ENCODE assay signal across 7 cellular contexts in the genomic region with DNA sequence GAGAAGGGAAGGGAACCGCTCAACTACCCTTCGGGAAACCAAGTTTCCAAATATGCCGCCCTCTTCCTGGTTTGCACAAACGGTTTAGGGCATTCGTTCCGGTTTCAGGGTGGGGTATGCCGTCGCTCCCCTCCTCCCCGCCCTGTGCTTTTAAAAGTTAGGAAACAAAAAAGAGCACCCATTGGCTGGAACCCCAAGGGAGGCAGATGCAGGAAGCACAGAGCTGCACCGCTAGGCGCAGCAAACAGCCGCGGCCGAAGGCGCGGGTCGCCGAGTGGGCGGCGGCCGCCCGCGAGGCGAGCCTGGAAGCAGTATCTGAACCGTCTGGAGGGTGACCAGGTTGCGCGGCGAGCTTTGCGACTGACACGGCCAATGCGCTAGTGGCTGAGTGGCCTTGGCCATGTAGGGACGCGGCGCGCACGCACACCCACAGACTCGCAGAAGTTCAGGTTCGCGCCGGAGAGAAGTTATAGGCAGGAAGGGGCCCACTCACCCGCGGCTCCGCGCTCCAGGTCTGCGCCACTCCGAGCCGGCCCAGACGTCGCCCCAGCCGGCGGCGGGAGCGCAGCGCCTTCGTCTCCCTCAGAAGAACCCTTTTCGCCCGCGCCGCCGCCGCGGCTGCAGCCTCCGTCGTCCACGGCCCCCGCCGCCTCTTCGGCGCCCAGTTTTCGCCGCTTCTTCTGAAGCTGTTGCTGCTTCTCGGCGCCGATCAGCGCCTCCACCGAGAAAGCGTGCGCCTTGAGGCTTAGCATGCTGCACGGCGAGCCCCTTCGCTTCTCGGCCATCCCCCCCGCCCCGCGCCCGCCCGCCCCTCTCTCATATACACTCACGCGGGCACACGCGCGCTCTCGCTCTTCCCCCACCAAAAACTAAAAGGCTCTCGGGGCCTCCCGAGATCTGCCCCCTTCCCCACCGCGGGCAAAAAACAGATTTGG. TPM values are rescaled to one million over a fixed set of nuclear protein-coding genes. Genes with fewer than 3 reads are reported as not detected.
DNase-seq lines count a peak whose midpoint lies in the region; ATAC-seq and TF ChIP-seq lines count a peak whose summit lies in the region.

No MANE protein-coding gene starts in this region.

- H3K27ac Mint-ChIP-seq in activated B cell treated with CpG ODN at 0.5 μM for 24 hours = no peak overlapping the region

- H3K27ac ChIP-seq in heart left ventricle = peak overlapping the region; percentile 61 to 91 (median 84)

- POLR2A ChIA-PET in activated B cell treated with CpG ODN at 0.5 μM for 24 hours (lab: Charles Lee) = no interaction called here

- CTCF ChIA-PET in activated B cell treated with CpG ODN at 0.5 μM for 24 hours (lab: Charles Lee) = no interaction called here

- no peaks in the 10 kb centered on the region for H3K36me3 ChIP-seq in heart left ventricle

- H3K9me3 ChIP-seq in heart left ventricle = no peaks in the 10 kb centered on the region

- TF ChIP-seq POLR2A in heart left ventricle (IDR thresholded peaks at IDR 0.05) = peak in 1 of 2 donors; percentile 25

- H3K4me1 Mint-ChIP-seq in activated B cell treated with CpG ODN at 0.5 μM for 24 hours = peaks cover 12% of the 10 kb centered on the region

- H3K4me3 Mint-ChIP-seq in activated B cell treated with CpG ODN at 0.5 μM for 24 hours = peak overlapping the region; percentile 33

- H3K4me1 ChIP-seq in heart left ventricle = peaks cover 0 to 19% (median 0%) of the 10 kb centered on the region in 12 donors

- peaks cover 2% of the 10 kb centered on the region for H3K36me3 Mint-ChIP-seq in activated B cell treated with CpG ODN at 0.5 μM for 24 hours (ENCODE audit: low read depth)

- ATAC-seq in activated B cell treated with CpG ODN at 0.5 μM for 24 hours (ENCODE audit: low read depth) (no peak), heart left ventricle (peak in 3 of 4 donors; percentile 20 to 59 (median 57))

- DNase-seq in HS-5 (ENCODE audit: low read depth) (peak; percentile 81), activated B cell treated with CpG ODN at 0.5 μM for 24 hours (no peak), heart left ventricle (peak in 4 of 5 donors; percentile 32 to 77 (median 64)), retina (peak; percentile 81), cerebellar cortex (ENCODE audit: low spot score) (no peak), putamen (ENCODE audit: low spot score) (no peak), NAMALWA (ENCODE audit: low spot score) (no peak)

- 1 to 2% (median 1%) methylated on average over 35 to 97 of the region's 97 CpGs for WGBS in heart left ventricle, 4 donors

- TF ChIP-seq CTCF in activated B cell treated with CpG ODN at 0.5 μM for 24 hours (IDR thresholded peaks at IDR 0.05) (no peak), heart left ventricle (IDR thresholded peaks at IDR 0.05) (peak in 1 of 12 donors; percentile 7)

- intact Hi-C loops in activated B cell treated with CpG ODN at 0.5 μM for 24 hours (cut with micrococcal nuclease) (loop anchor here (10.0 kb wide), 1 partner anchor 879 kb away; no protein-coding TSS in a partner anchor), heart left ventricle (cut with DNase I) (loop anchor here in 2 of 10 donors (10.0 kb wide), 2 partner anchors 119 to 339 kb away; no protein-coding TSS in a partner anchor)

- H3K4me3 ChIP-seq in heart left ventricle = peak overlapping the region; percentile 20 to 75 (median 62)

- H3K9me3 Mint-ChIP-seq in activated B cell treated with CpG ODN at 0.5 μM for 24 hours = no peaks in the 10 kb centered on the region

- peaks cover 54% of the 10 kb centered on the region for H3K27me3 Mint-ChIP-seq in activated B cell treated with CpG ODN at 0.5 μM for 24 hours

- H3K27me3 ChIP-seq in heart left ventricle = peaks cover 9 to 93% (median 70%) of the 10 kb centered on the region in 9 donors

RNA-seq across cellular contexts. Expression of gene TBX18, which starts 0.7 kb away (rescaled TPM):
- total RNA-seq in activated B cell treated with CpG ODN at 0.5 μM for 24 hours = not detected in 2 replicates
- 10 to 100 TPM in 1 of 9 donors, 1 to 10 TPM in 8; 1.3 to 14.9 (median 3.8) TPM for total RNA-seq in heart left ventricle
- 1 to 10 TPM; 1.7 to 2.1 TPM for polyA plus RNA-seq in heart left ventricle

Comparison
In these comparisons a context has a peak if more than half of its experiments do, and no peak if none do; other contexts are left out.
1. DNase-seq: peak in HS-5 (single experiment), heart left ventricle (4 of 5) and retina (single experiment); none in activated B cell treated with CpG ODN at 0.5 μM for 24 hours (single experiment), cerebellar cortex (single experiment), putamen (single experiment) and NAMALWA (single experiment).